Comparison of ENCODE assay signal across 37 cellular contexts in the genomic region with DNA sequence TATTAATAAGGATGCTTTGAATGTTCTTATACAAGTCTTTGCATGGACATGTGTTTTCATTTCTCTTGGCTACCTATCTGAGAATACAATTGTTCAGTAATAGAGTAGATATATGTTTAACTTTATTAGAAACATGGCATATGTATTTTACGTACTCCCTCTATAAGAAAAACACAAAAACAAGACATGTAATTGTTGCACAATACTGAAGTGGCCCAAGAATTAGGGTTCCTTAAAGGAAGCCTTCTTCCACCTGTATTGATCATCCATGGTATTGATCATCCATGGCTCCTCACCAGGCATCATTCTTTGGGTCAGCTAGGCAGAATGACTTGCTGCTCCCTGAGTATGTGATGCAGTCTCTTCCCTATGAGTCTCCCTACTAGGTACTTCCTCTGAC. TPM values are rescaled to one million over a fixed set of nuclear protein-coding genes. Genes with fewer than 3 reads are reported as not detected.
DNase-seq lines count a peak whose midpoint lies in the region; ATAC-seq, FAIRE-seq and TF ChIP-seq lines count a peak whose summit lies in the region.
"Had no signal": no experiment of that assay in that cellular context is flagged by ENCODE, and none has a peak within 500 bp of the region (broad histone marks: within the 10 kb centered on the region; RNA-seq: fewer than 3 reads in every experiment).

No MANE protein-coding gene starts in this region.

- H2AK9ac ChIP-seq in IMR-90 (replicated peaks; ENCODE audit: low read depth, low read length, poor library complexity), result no peak overlapping the region

- in situ Hi-C loops in HepG2 (cut with HindIII; ENCODE audit: extremely low pct_ligation_motif_present, low pct_unique_long_range_greater_than_20kb) (no loop called here), IMR-90 (cut with MboI; ENCODE audit: low sequenced_read_pairs) (no loop called here), K562 (cut with MboI) (no loop called here)

- H2BK120ac ChIP-seq in IMR-90 (ENCODE audit: low read depth, low read length) (no peak overlapping the region), H1 (replicated peaks; ENCODE audit: low read depth, low read length) (no peak overlapping the region)

- H2BK12ac ChIP-seq in H1 (ENCODE audit: low read depth, low read length), result no peak overlapping the region

- H3K4me1 ChIP-seq in HepG2 (ENCODE audit: insufficient read depth, low read length), result no peaks in the 10 kb centered on the region
- no peaks in the 10 kb centered on the region for H3K4me1 ChIP-seq in right lobe of liver
- H3K4me1 ChIP-seq in IMR-90 (ENCODE audit: control insufficient read depth, insufficient read depth, low read length), result no peaks in the 10 kb centered on the region
- H3K4me1 ChIP-seq in K562 (replicated peaks in 1 of 2; ENCODE audit: control insufficient read depth in 2 of 2, insufficient read depth in 2 of 2, low read length in 2 of 2), result no peaks in the 10 kb centered on the region
- H3K4me1 ChIP-seq in H1 (replicated peaks in 1 of 4; ENCODE audit: control insufficient read depth in 3 of 4, insufficient read depth in 4 of 4, low read length in 3 of 4), result no peaks in the 10 kb centered on the region
- H3K4me1 ChIP-seq: A549, BE2C, BLaER1, Caco-2 had no signal

- WGBS in HepG2 (ENCODE audit: low lambda C conversion rate), result 43% methylated on average over 1 of the region's 1 CpG
- WGBS in right lobe of liver (ENCODE audit: insufficient coverage, low coverage, low lambda C conversion rate, missing lambda C conversion rate), result 100% methylated on average over 1 of the region's 1 CpG
- WGBS in IMR-90 (ENCODE audit: extremely low coverage in 2 of 2, insufficient read length in 1 of 2), 2 experiments, result no CpG with 5 or more reads among the region's 1 CpG
- WGBS in K562 (ENCODE audit: insufficient coverage, low coverage, missing lambda C conversion rate), result 8% methylated on average over 1 of the region's 1 CpG
- WGBS in H1 (ENCODE audit: extremely low coverage in 1 of 2, insufficient coverage in 1 of 2, insufficient read length in 1 of 2, insufficient replicate concordance in 2 of 2, low coverage in 1 of 2, low lambda C conversion rate in 2 of 2, missing lambda C conversion rate in 1 of 2), 2 experiments, result 92% methylated on average over 1 of the region's 1 CpG; no CpG with 5 or more reads in 1 of the 2 experiments

- no peak overlapping the region for H3K27ac Mint-ChIP-seq in activated T-cell treated with anti-CD3 and anti-CD28 coated beads, Interleukin-2, amount 50 U/mL, for 72 hours
- H3K27ac Mint-ChIP-seq: B cell; CD4-positive, alpha-beta memory T cell; CD4-positive, alpha-beta T cell; CD4-positive, CD25-positive, alpha-beta regulatory T cell; CD8-positive, alpha-beta T cell had no signal

- H3K14ac ChIP-seq in IMR-90 (replicated peaks; ENCODE audit: low read depth, low read length), result no peak overlapping the region
- H3K14ac ChIP-seq in H1 (ENCODE audit: insufficient read length), result no peak overlapping the region

- dilution Hi-C loops in IMR-90 (cut with HindIII; ENCODE audit: low sequenced_read_pairs, unreplicated experiment), result no loop called here

- H4K20me1 ChIP-seq in HepG2 (ENCODE audit: insufficient read depth, low read length) (no peaks in the 10 kb centered on the region), IMR-90 (ENCODE audit: insufficient read depth, low read length) (no peaks in the 10 kb centered on the region), K562 (replicated peaks; ENCODE audit: control insufficient read depth, insufficient read depth, low read length) (no peaks in the 10 kb centered on the region), H1 (replicated peaks in 1 of 2; ENCODE audit: control insufficient read depth in 1 of 2, insufficient read depth in 2 of 2, low read length in 2 of 2) (no peaks in the 10 kb centered on the region)
- H4K20me1 ChIP-seq: BLaER1; BLaER1 treated with 17β-estradiol and CSF1 and Interleukin-3, amounts not matched to agents 10 nM and 100 nM had no signal

- no TSS peak for BruUV-seq in HepG2 (replicated peaks; lab: Mats Ljungman, UMichigan)
- no TSS peak for BruUV-seq in IMR-90 (replicated peaks; lab: Mats Ljungman, UMichigan)
- BruUV-seq in K562 (replicated peaks; lab: Mats Ljungman, UMichigan), result no TSS peak

- no peak for DNase-seq in HepG2 (ENCODE audit: low spot score)
- no peak for DNase-seq in right lobe of liver
- no peak for DNase-seq in IMR-90
- no peak for DNase-seq in K562 (ENCODE audit: extremely low read depth in 1 of 4, low spot score in 3 of 4)
- no peak for DNase-seq in H1 (ENCODE audit: low read depth in 1 of 2, low spot score in 2 of 2)
- no peak for DNase-seq in activated T-cell treated with anti-CD3 and anti-CD28 coated beads, Interleukin-2, amount 50 U/mL, for 72 hours
- DNase-seq in NCI-H446 treated with DMSO at 0.1 percent for 48 hours (lab: John Stamatoyannopoulos, UW), result no peak
- DNase-seq in D341Med (ENCODE audit: low spot score), result no peak
- DNase-seq: 8988T; ACHN; AML-193; BE2C; C1 segment of cervical spinal cord; Caco-2; Calu3; CD4-positive, alpha-beta memory T cell; CD4-positive, alpha-beta T cell; CD4-positive, CD25-positive, alpha-beta regulatory T cell; CD8-positive, alpha-beta memory T cell; CD8-positive, alpha-beta T cell; COR-L47; DMS 273 treated with DMSO at 0.1 percent for 48 hours; DMS153; DMS53; DMS79; DMS79 treated with DMSO at 0.1 percent for 48 hours; DND-41; EL had no signal

- TF ChIP-seq POLR2A in HepG2 (IDR thresholded peaks at IDR 0.05; ENCODE audit: insufficient read depth in 1 of 2, low read depth in 2 of 2, low read length in 2 of 2), result no peak
- no peak for TF ChIP-seq POLR2A in right lobe of liver (IDR thresholded peaks at IDR 0.05)
- TF ChIP-seq POLR2A in IMR-90 (IDR thresholded peaks at IDR 0.05; ENCODE audit: low read depth, low read length), result no peak
- no peak for TF ChIP-seq POLR2A in K562 (conservative IDR thresholded peaks at IDR 0.05)
- TF ChIP-seq POLR2A in H1 (IDR thresholded peaks at IDR 0.05; ENCODE audit: control extremely low read depth in 1 of 2, low read depth in 2 of 2, low read length in 2 of 2), result no peak

- no peak overlapping the region for H3K18ac ChIP-seq in IMR-90 (ENCODE audit: low read depth, low read length)
- no peak overlapping the region for H3K18ac ChIP-seq in H1 (ENCODE audit: extremely low read depth, low read length)

- H3K4me2 ChIP-seq in HepG2 (ENCODE audit: low read depth, low read length) (no peak overlapping the region), IMR-90 (ENCODE audit: low read depth, low read length) (no peak overlapping the region), K562 (ENCODE audit: insufficient read depth, low read length) (no peak overlapping the region), H1 (ENCODE audit: insufficient read depth in 1 of 2, low read depth in 2 of 2, low read length in 2 of 2) (no peak overlapping the region)
- H3K4me2 ChIP-seq: A549; BLaER1; BLaER1 treated with 17β-estradiol and CSF1 and Interleukin-3, amounts not matched to agents 10 nM and 100 nM had no signal

- H3K9ac ChIP-seq in HepG2 (ENCODE audit: insufficient read depth, low read depth, low read length) (no peak overlapping the region), IMR-90 (ENCODE audit: low read depth, low read length) (no peak overlapping the region), K562 (ENCODE audit: insufficient read depth in 1 of 2, low read depth in 2 of 2, low read length in 2 of 2) (no peak overlapping the region), H1 (replicated peaks in 1 of 4; ENCODE audit: extremely low read depth in 1 of 4, low read depth in 3 of 4, low read length in 3 of 4) (no peak overlapping the region)
- H3K9ac ChIP-seq: BLaER1; BLaER1 treated with 17β-estradiol and CSF1 and Interleukin-3, amounts not matched to agents 10 nM and 100 nM had no signal

- no peak overlapping the region for H3K4me3 Mint-ChIP-seq in activated T-cell treated with anti-CD3 and anti-CD28 coated beads, Interleukin-2, amount 50 U/mL, for 72 hours
- H3K4me3 Mint-ChIP-seq: B cell; CD14-positive monocyte; CD4-positive, alpha-beta memory T cell; CD4-positive, alpha-beta T cell; CD4-positive, CD25-positive, alpha-beta regulatory T cell; CD8-positive, alpha-beta memory T cell; CD8-positive, alpha-beta T cell had no signal

- H3K23me2 ChIP-seq in H1 (ENCODE audit: low read depth, low read length), result no peaks in the 10 kb centered on the region; the same call in 1 of the 2 replicates

- TF ChIP-seq RAD21 in HepG2 (CRISPR knock-in tag; IDR thresholded peaks at IDR 0.05), result no peak
- no peak for TF ChIP-seq RAD21 in IMR-90 (IDR thresholded peaks at IDR 0.05; ENCODE audit: low read length)
- TF ChIP-seq RAD21 in K562 (CRISPR knock-in tag; conservative IDR thresholded peaks at IDR 0.05 in 1 of 2, IDR thresholded peaks at IDR 0.05 in 1 of 2), result no peak
- no peak for TF ChIP-seq RAD21 in H1 (IDR thresholded peaks at IDR 0.05 in 1 of 2, conservative IDR thresholded peaks at IDR 0.05 in 1 of 2; ENCODE audit: low read depth in 2 of 2, low read length in 2 of 2)

- H3K9me3 Mint-ChIP-seq in activated T-cell treated with anti-CD3 and anti-CD28 coated beads, Interleukin-2, amount 50 U/mL, for 72 hours, result peaks cover 3 to 4% of the 10 kb centered on the region in 2 donors

- H3K27ac ChIP-seq in HepG2 (ENCODE audit: extremely low read length, insufficient read depth, low read length) (no peak overlapping the region), right lobe of liver (no peak overlapping the region), IMR-90 (ENCODE audit: insufficient read depth, low read length) (no peak overlapping the region), K562 (ENCODE audit: extremely low read depth, low read depth, low read length) (no peak overlapping the region), H1 (ENCODE audit: low read depth, low read length) (no peak overlapping the region)
- H3K27ac ChIP-seq: 22Rv1; A549; BLaER1; BLaER1 treated with 17β-estradiol and CSF1 and Interleukin-3, amounts not matched to agents 10 nM and 100 nM; C4-2B had no signal

- CTCF ChIA-PET in HepG2 (lab: Yijun Ruan, JAX; ENCODE audit: low intra/inter-chr PET ratio, low total read pairs), result no interaction called here
- CTCF ChIA-PET in IMR-90 (lab: Yijun Ruan, JAX), result no interaction called here
- CTCF ChIA-PET in K562 (lab: Yijun Ruan, JAX; ENCODE audit: low intra/inter-chr PET ratio), result no interaction called here
- CTCF ChIA-PET in H1 (lab: Charles Lee; ENCODE audit: partially characterized antibody), result no interaction called here

- H3K9me3 ChIP-seq in HepG2 (ENCODE audit: low read length), result no peaks in the 10 kb centered on the region
- H3K9me3 ChIP-seq in right lobe of liver, result no peaks in the 10 kb centered on the region
- no peaks in the 10 kb centered on the region for H3K9me3 ChIP-seq in IMR-90 (ENCODE audit: control insufficient read depth, insufficient read depth, low read length)
- H3K9me3 ChIP-seq in K562 (replicated peaks; ENCODE audit: control insufficient read depth, insufficient read depth, low read depth, low read length), result no peaks in the 10 kb centered on the region
- no peaks in the 10 kb centered on the region for H3K9me3 ChIP-seq in H1 (ENCODE audit: insufficient read depth in 2 of 2, low read depth in 1 of 2, low read length in 1 of 2)
- H3K9me3 ChIP-seq: A549, BE2C, BLaER1, Caco-2 had no signal

- H2BK15ac ChIP-seq in IMR-90 (ENCODE audit: low read depth, low read length) (no peak overlapping the region), H1 (ENCODE audit: low read length) (no peak overlapping the region)

- H3K36me3 ChIP-seq in HepG2 (replicated peaks in 1 of 2; ENCODE audit: control insufficient read depth in 1 of 2, insufficient read depth in 2 of 2, low read length in 2 of 2) (no peaks in the 10 kb centered on the region), right lobe of liver (no peaks in the 10 kb centered on the region), IMR-90 (ENCODE audit: control insufficient read depth, insufficient read depth, low read length) (no peaks in the 10 kb centered on the region), K562 (ENCODE audit: control insufficient read depth, insufficient read depth, low read length) (no peaks in the 10 kb centered on the region), H1 (ENCODE audit: control insufficient read depth in 2 of 4, insufficient read depth in 4 of 4, low read length in 3 of 4) (no peaks in the 10 kb centered on the region)
- H3K36me3 ChIP-seq: BE2C; BLaER1; BLaER1 treated with 17β-estradiol and CSF1 and Interleukin-3, amounts not matched to agents 10 nM and 100 nM had no signal

- TF ChIP-seq CTCF in HepG2 (CRISPR knock-in tag; IDR thresholded peaks at IDR 0.05), result no peak
- no peak for TF ChIP-seq CTCF in right lobe of liver (IDR thresholded peaks at IDR 0.05)
- TF ChIP-seq CTCF in IMR-90 (conservative IDR thresholded peaks at IDR 0.05; ENCODE audit: low read depth, low read length), result no peak
- TF ChIP-seq CTCF in K562 (IDR thresholded peaks at IDR 0.05 in 2 of 3, conservative IDR thresholded peaks at IDR 0.05 in 1 of 3; ENCODE audit: insufficient read depth in 2 of 3, low read depth in 1 of 3, low read length in 3 of 3), result no peak
- no peak for TF ChIP-seq CTCF in H1 (IDR thresholded peaks at IDR 0.05; ENCODE audit: control extremely low read depth in 1 of 3, insufficient read depth in 1 of 3, low read depth in 1 of 3, low read length in 3 of 3)

- TF ChIP-seq EP300 in HepG2 (IDR thresholded peaks at IDR 0.05; ENCODE audit: low read depth in 2 of 2, low read length in 2 of 2) (no peak), HepG2 (CRISPR knock-in tag; IDR thresholded peaks at IDR 0.05; ENCODE audit: borderline replicate concordance) (no peak), K562 (IDR thresholded peaks at IDR 0.05; ENCODE audit: low read length) (no peak), H1 (IDR thresholded peaks at IDR 0.05; ENCODE audit: borderline replicate concordance in 1 of 2, low read depth in 2 of 2, low read length in 2 of 2) (no peak)

- H4K8ac ChIP-seq in IMR-90 (ENCODE audit: low read depth in 2 of 2, low read length in 2 of 2), result no peak overlapping the region
- no peak overlapping the region for H4K8ac ChIP-seq in H1 (ENCODE audit: extremely low read depth, insufficient read depth, low read length)

- no peaks in the 10 kb centered on the region for H3K9me1 ChIP-seq in IMR-90 (ENCODE audit: insufficient read depth, low read length)
- H3K9me1 ChIP-seq in K562 (ENCODE audit: control insufficient read depth, insufficient read depth, low read length), result no peaks in the 10 kb centered on the region

- POLR2A ChIA-PET in HepG2 (lab: Yijun Ruan, JAX) (no interaction called here), IMR-90 (lab: Charles Lee; ENCODE audit: unreplicated experiment) (no interaction called here), K562 (lab: Yijun Ruan, JAX) (no interaction called here), H1 (lab: Charles Lee; ENCODE audit: partially characterized antibody) (no interaction called here)

- H3K4me1 Mint-ChIP-seq in activated T-cell treated with anti-CD3 and anti-CD28 coated beads, Interleukin-2, amount 50 U/mL, for 72 hours (ENCODE audit: low read depth), result peaks cover 7% of the 10 kb centered on the region
- H3K4me1 Mint-ChIP-seq: B cell; CD4-positive, alpha-beta memory T cell; CD8-positive, alpha-beta memory T cell had no signal

- H3K27me3 ChIP-seq in HepG2 (ENCODE audit: control insufficient read depth in 1 of 2, insufficient read depth in 2 of 2, low read length in 2 of 2) (no peaks in the 10 kb centered on the region), right lobe of liver (no peaks in the 10 kb centered on the region), IMR-90 (ENCODE audit: control insufficient read depth, insufficient read depth, low read length) (no peaks in the 10 kb centered on the region; the same call in 1 of the 2 replicates), K562 (ENCODE audit: control insufficient read depth in 2 of 2, insufficient read depth in 2 of 2, low read length in 2 of 2) (no peaks in the 10 kb centered on the region), H1 (replicated peaks in 1 of 4; ENCODE audit: control insufficient read depth in 3 of 4, extremely low read depth in 1 of 4, insufficient read depth in 3 of 4, low read length in 3 of 4) (no peaks in the 10 kb centered on the region)
- H3K27me3 ChIP-seq: BE2C; BLaER1; BLaER1 treated with 17β-estradiol and CSF1 and Interleukin-3, amounts not matched to agents 10 nM and 100 nM had no signal

- H3K79me1 ChIP-seq in IMR-90 (ENCODE audit: low read depth in 1 of 2, low read length in 2 of 2) (no peaks in the 10 kb centered on the region), H1 (ENCODE audit: low read depth, low read length) (no peaks in the 10 kb centered on the region)

- H3K4ac ChIP-seq in IMR-90 (ENCODE audit: low read depth, low read length), result no peak overlapping the region
- H3K4ac ChIP-seq in H1 (replicated peaks; ENCODE audit: insufficient read length, low read depth, low read length), result no peak overlapping the region

- H2AK5ac ChIP-seq in IMR-90 (ENCODE audit: low read depth, low read length), result no peak overlapping the region
- no peak overlapping the region for H2AK5ac ChIP-seq in H1 (ENCODE audit: low read depth, low read length)

- H3K36me3 Mint-ChIP-seq in activated T-cell treated with anti-CD3 and anti-CD28 coated beads, Interleukin-2, amount 50 U/mL, for 72 hours (ENCODE audit: insufficient read depth in 2 of 2), result peaks cover 5 to 7% of the 10 kb centered on the region in 2 donors

- H3K56ac ChIP-seq in IMR-90 (ENCODE audit: extremely low read depth, insufficient read depth, low read length), result no peak overlapping the region
- H3K56ac ChIP-seq in H1 (replicated peaks; ENCODE audit: insufficient read length, low read depth, low read length), result no peak overlapping the region

- H2AFZ ChIP-seq in HepG2 (ENCODE audit: low read length) (no peak overlapping the region), IMR-90 (replicated peaks; ENCODE audit: low read length, poor library complexity) (no peak overlapping the region), K562 (ENCODE audit: low read depth, low read length) (no peak overlapping the region), H1 (ENCODE audit: low read length) (no peak overlapping the region)

- H4K91ac ChIP-seq in IMR-90 (ENCODE audit: insufficient read depth, low read depth, low read length) (no peak overlapping the region), H1 (replicated peaks; ENCODE audit: insufficient read length, low read length) (no peak overlapping the region)

- H2BK5ac ChIP-seq in IMR-90 (ENCODE audit: low read depth, low read length, poor library complexity, severe bottlenecking), result no peak overlapping the region
- H2BK5ac ChIP-seq in H1 (ENCODE audit: low read depth, low read length), result no peak overlapping the region

- no peak for ATAC-seq in HepG2
- ATAC-seq in right lobe of liver, result no peak
- ATAC-seq in IMR-90 (ENCODE audit: low read depth), result no peak
- ATAC-seq in K562, result no peak
- no peak for ATAC-seq in activated T-cell treated with anti-CD3 and anti-CD28 coated beads, Interleukin-2, amount 50 U/mL, for 72 hours (replicated peaks in 1 of 2)
- ATAC-seq: A549; CD8-positive, alpha-beta T cell had no signal

- no peaks in the 10 kb centered on the region for H3K27me3 Mint-ChIP-seq in activated T-cell treated with anti-CD3 and anti-CD28 coated beads, Interleukin-2, amount 50 U/mL, for 72 hours (ENCODE audit: low read depth)
- H3K27me3 Mint-ChIP-seq: B cell; CD4-positive, alpha-beta memory T cell; CD4-positive, alpha-beta T cell; CD4-positive, CD25-positive, alpha-beta regulatory T cell; CD8-positive, alpha-beta memory T cell had no signal

- intact Hi-C loops in HepG2 (cut with micrococcal nuclease; ENCODE audit: unreplicated experiment) (no loop called here), right lobe of liver (cut with DNase I) (no loop called here), IMR-90 (cut with micrococcal nuclease) (no loop called here), K562 (cut with micrococcal nuclease) (no loop called here)

- H3K4me3 ChIP-seq in HepG2 (replicated peaks in 1 of 3; ENCODE audit: insufficient read depth in 1 of 3, low read depth in 2 of 3, low read length in 3 of 3) (no peak overlapping the region), right lobe of liver (no peak overlapping the region), IMR-90 (ENCODE audit: insufficient read depth, low read depth, low read length) (no peak overlapping the region), K562 (no peak overlapping the region), H1 (ENCODE audit: extremely low read depth in 1 of 4, insufficient read depth in 2 of 4, low read depth in 3 of 4, low read length in 4 of 4) (no peak overlapping the region)
- H3K4me3 ChIP-seq: A549; BLaER1; BLaER1 treated with 17β-estradiol and CSF1 and Interleukin-3, amounts not matched to agents 10 nM and 100 nM had no signal

- H3K79me2 ChIP-seq in HepG2 (ENCODE audit: insufficient read depth, low read length) (no peaks in the 10 kb centered on the region), K562 (ENCODE audit: control insufficient read depth, insufficient read depth, low read length) (no peaks in the 10 kb centered on the region), H1 (ENCODE audit: control insufficient read depth in 1 of 2, insufficient read depth in 2 of 2, low read length in 2 of 2) (no peaks in the 10 kb centered on the region)

- FAIRE-seq in HepG2 (lab: Jason Lieb, UNC) (no peak), K562 (lab: Jason Lieb, UNC) (no peak), H1 (lab: Jason Lieb, UNC) (no peak)
- FAIRE-seq: A204.1, A549, D721Med had no signal

- H3K23ac ChIP-seq in IMR-90 (ENCODE audit: low read depth, low read length) (no peak overlapping the region), H1 (ENCODE audit: insufficient read length) (no peak overlapping the region)

- H4K5ac ChIP-seq in IMR-90 (ENCODE audit: low read depth, low read length), result no peak overlapping the region
- no peak overlapping the region for H4K5ac ChIP-seq in H1 (ENCODE audit: insufficient read length, low read depth, low read length)

- no peak overlapping the region for H2BK20ac ChIP-seq in IMR-90 (ENCODE audit: low read depth, low read length)
- no peak overlapping the region for H2BK20ac ChIP-seq in H1 (ENCODE audit: low read length)

RNA-seq across cellular contexts. Expression of a gene that starts 20.2 kb away (rescaled TPM):
- total RNA-seq in HepG2 (2016; rRNA removed; fragmentation: Illumina TruSeq; extraction: Trizol) (3.4 and 5.4 TPM in 2 replicates), right lobe of liver (1 to 10 TPM; 3.0 to 8.9 (median 5.1) TPM), IMR-90 (2012; rRNA removed) (11.1 and 11.3 TPM in 2 replicates), K562 (2014; rRNA removed) (0.18 and 0.29 TPM in 2 replicates), K562 (2014; rRNA removed; fragmentation: Illumina TruSeq; extraction: Trizol) (0.40 and 0.48 TPM in 2 replicates), K562 (2015; rRNA removed; fragmentation: Illumina TruSeq; extraction: Trizol) (0.45 and 0.47 TPM in 2 replicates), K562 (2021) (0.42 and 0.69 TPM in 2 replicates)
- 0.30 and 1.5 TPM in 2 replicates for total RNA-seq in HepG2 (2016; cell fraction: cytosol; rRNA removed; fragmentation: Illumina TruSeq; extraction: Trizol; ENCODE audit: low read depth)
- total RNA-seq in HepG2 (2016; cell fraction: insoluble cytoplasmic fraction; rRNA removed; fragmentation: Illumina TruSeq; extraction: Trizol), result 4.1 TPM in 2 replicates
- total RNA-seq in HepG2 (2016; cell fraction: membrane; rRNA removed; fragmentation: Illumina TruSeq; extraction: Trizol), result 1.2 and 1.8 TPM in 2 replicates
- 4.9 and 5.6 TPM in 2 replicates for total RNA-seq in HepG2 (2016; cell fraction: nucleus; rRNA removed; fragmentation: Illumina TruSeq; extraction: Trizol)
- polyA plus RNA-seq in HepG2 (2011; rRNA removed) (12.8 and 12.9 TPM in 2 replicates), IMR-90 (2012; rRNA removed) (4.2 and 4.3 TPM in 2 replicates), K562 (2011; rRNA removed) (1.2 and 1.4 TPM in 2 replicates), K562 (2014; fragmentation: Illumina TruSeq; extraction: Trizol) (0.28 and 0.31 TPM in 2 replicates), K562 (2014; fragmentation: Nextera tagmentation; extraction: Ambion mirVana) (under 1 TPM; under 0.01 to 0.04 TPM), K562 (2014; rRNA removed) (0.15 and 0.43 TPM in 2 replicates), H1 (2011; rRNA removed) (1.7 and 2.2 TPM in 2 replicates)
- 6.4 and 8.1 TPM in 2 replicates for polyA plus RNA-seq in HepG2 (2011; cell fraction: cytosol; rRNA removed)
- 27.7 and 28.6 TPM in 2 replicates for polyA plus RNA-seq in HepG2 (2011; cell fraction: nucleus; rRNA removed)
- polyA plus RNA-seq in HepG2 (2012), result 14.5 and 17.1 TPM in 2 replicates
- 0.05 and 0.18 TPM in 2 replicates for polyA plus RNA-seq in HepG2 (2016; cell fraction: cytosol; fragmentation: Illumina TruSeq; extraction: Trizol; ENCODE audit: low read depth)
- polyA plus RNA-seq in HepG2 (2016; cell fraction: insoluble cytoplasmic fraction; fragmentation: Illumina TruSeq; extraction: Trizol; ENCODE audit: low read depth), result 2.4 and 2.5 TPM in 2 replicates
- polyA plus RNA-seq in HepG2 (2016; cell fraction: membrane; fragmentation: Illumina TruSeq; extraction: Trizol; ENCODE audit: low read depth), result 0.22 and 0.25 TPM in 2 replicates
- polyA plus RNA-seq in HepG2 (2016; cell fraction: nucleus; fragmentation: Illumina TruSeq; extraction: Trizol; ENCODE audit: insufficient read depth, low read depth), result 6.9 and 8.3 TPM in 2 replicates
- polyA minus RNA-seq in HepG2 (2011; rRNA and poly(A)+ RNA removed; ENCODE audit: low replicate concordance), result 3.8 and 23.2 TPM in 2 replicates
- 12.5 and 18.3 TPM in 2 replicates for polyA minus RNA-seq in HepG2 (2011; cell fraction: cytosol; rRNA and poly(A)+ RNA removed)
- polyA minus RNA-seq in HepG2 (2011; cell fraction: nucleus; rRNA and poly(A)+ RNA removed), result 35.8 and 45.4 TPM in 2 replicates
- 1.4 and 1.5 TPM in 2 replicates for polyA plus RNA-seq in IMR-90 (2012; cell fraction: cytosol; rRNA removed)
- 2.9 and 6.6 TPM in 2 replicates for polyA plus RNA-seq in IMR-90 (2012; cell fraction: nucleus; rRNA removed; ENCODE audit: low replicate concordance)
- 0.97 and 1.3 TPM in 2 replicates for total RNA-seq in K562 (2011; cell fraction: chromatin; rRNA removed; ENCODE audit: low replicate concordance)
- 0.26 and 0.33 TPM in 2 replicates for total RNA-seq in K562 (2011; cell fraction: nucleolus; rRNA removed)
- total RNA-seq in K562 (2011; cell fraction: nucleoplasm; rRNA removed), result 0.44 and 0.69 TPM in 2 replicates
- 0.50 and 0.52 TPM in 2 replicates for polyA plus RNA-seq in K562 (2011; cell fraction: cytosol; rRNA removed)
- 1.5 and 1.9 TPM in 2 replicates for polyA plus RNA-seq in K562 (2011; cell fraction: nucleus; rRNA removed)
- 0.36 and 0.40 TPM in 2 replicates for polyA plus RNA-seq in K562 (2012)
- polyA minus RNA-seq in K562 (2011; rRNA and poly(A)+ RNA removed), result 2.5 and 2.8 TPM in 2 replicates
- polyA minus RNA-seq in K562 (2011; cell fraction: cytosol; rRNA and poly(A)+ RNA removed), result 1.2 and 1.3 TPM in 2 replicates
- polyA minus RNA-seq in K562 (2011; cell fraction: nucleus; rRNA and poly(A)+ RNA removed), result 1.6 and 2.3 TPM in 2 replicates
- 5.9 and 6.1 TPM in 2 replicates for total RNA-seq in H1 (2021; fragmentation: NEBNext Ultra II Directional; extraction: Animal tissue kit (Norgen Biotek cat#: 25700))
- polyA plus RNA-seq in H1 (2011; cell fraction: cytosol; rRNA removed), result 2.0 TPM
- 7.2 TPM for polyA plus RNA-seq in H1 (2011; cell fraction: nucleus; rRNA removed)
- 3.2 to 4.7 TPM (median 3.7 TPM) in 4 replicates for polyA plus RNA-seq in H1 (2012, experiment 1 of 2)
- polyA plus RNA-seq in H1 (2012, experiment 2 of 2), result 0.10 TPM
- polyA plus RNA-seq in H1 (2013, experiment 1 of 2), result 2.9 TPM
- polyA plus RNA-seq in H1 (2013, experiment 2 of 2), result 2.9 TPM
- 6.5 and 9.7 TPM in 2 replicates for polyA minus RNA-seq in H1 (2011; rRNA and poly(A)+ RNA removed)
- polyA minus RNA-seq in H1 (2011; cell fraction: cytosol; rRNA and poly(A)+ RNA removed), result 3.7 TPM
- polyA minus RNA-seq in H1 (2011; cell fraction: nucleus; rRNA and poly(A)+ RNA removed), result 10.6 TPM
- total RNA-seq in activated T-cell treated with anti-CD3 and anti-CD28 coated beads, Interleukin-2, amount 50 U/mL, for 72 hours, result 10 to 100 TPM; 25.8 to 30.8 TPM
